In the genomic region with DNA sequence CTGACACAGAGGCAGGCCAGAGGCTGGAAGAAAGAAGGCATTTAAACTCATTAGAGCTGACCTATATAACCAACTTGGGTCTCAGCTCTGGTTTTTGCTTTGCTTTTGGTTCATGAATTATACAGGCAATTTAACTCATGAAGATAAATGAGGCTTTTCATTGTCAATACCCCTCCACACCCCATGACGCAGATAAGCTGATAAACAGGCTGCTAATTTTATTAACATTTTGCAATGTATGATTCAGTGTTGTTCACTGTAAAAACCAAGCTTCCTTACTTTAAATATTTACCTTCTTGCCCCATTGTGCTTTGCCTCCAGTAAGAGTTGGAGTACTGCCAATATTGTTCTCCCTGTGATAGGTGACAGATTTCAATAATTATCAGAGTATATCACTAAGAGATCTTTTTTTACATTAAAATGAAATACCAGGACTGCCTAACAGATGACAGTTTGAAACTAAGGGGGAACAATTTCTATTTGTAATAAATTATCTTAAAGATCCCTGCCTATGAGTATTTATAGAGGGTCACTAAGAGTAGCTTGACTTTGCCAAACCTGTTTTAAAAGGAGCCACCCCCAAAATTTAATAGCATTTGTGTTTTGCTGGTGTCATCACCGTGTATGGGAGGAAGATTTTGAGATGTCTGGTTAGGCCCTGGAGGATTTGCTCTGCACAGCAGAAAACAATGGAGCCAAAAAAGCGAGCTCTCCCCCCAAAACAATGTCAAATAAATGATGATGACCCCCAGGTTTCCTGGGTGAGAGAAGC, we compare ENCODE assay signal across 1 cellular context.
A peak's percentile ranks its signal among the peaks of the same experiment; 100 is the strongest.
TF ChIP-seq lines count a peak whose summit lies in the region.

No MANE protein-coding gene starts in this region.

TF ChIP-seq in A549, 52 proteins besides CTCF, POLR2A, EP300 and RAD21 (continued from another document):
- TF ChIP-seq GATA3 (IDR thresholded peaks at IDR 0.05; ENCODE audit: borderline replicate concordance) (peak; percentile 95), NFE2L2 (conservative IDR thresholded peaks at IDR 0.05; ENCODE audit: low read length) (no peak), TFCP2L1 (CRISPR knock-in tag; IDR thresholded peaks at IDR 0.05) (no peak), RCOR1 (IDR thresholded peaks at IDR 0.05; ENCODE audit: low read depth, low read length) (no peak), JUN (IDR thresholded peaks at IDR 0.05) (peak in 1 of 2 experiments; percentile 64; a peak in 4 of 5 replicates), HDAC2 (IDR thresholded peaks at IDR 0.05) (no peak), NR3C1 (IDR thresholded peaks at IDR 0.05) (no peak), HOXA7 (CRISPR knock-in tag; IDR thresholded peaks at IDR 0.05) (no peak), HEYL (CRISPR knock-in tag; IDR thresholded peaks at IDR 0.05) (no peak), KDM5A (IDR thresholded peaks at IDR 0.05) (no peak), MYC (IDR thresholded peaks at IDR 0.05; ENCODE audit: borderline replicate concordance, low read length) (no peak), MAZ (IDR thresholded peaks at IDR 0.05; ENCODE audit: borderline replicate concordance, low read depth, low read length) (no peak), CHD2 (IDR thresholded peaks at IDR 0.05; ENCODE audit: low read length, partially characterized antibody) (no peak), ZNF302 (CRISPR knock-in tag; IDR thresholded peaks at IDR 0.05) (no peak), RFX5 (IDR thresholded peaks at IDR 0.05) (no peak), EHMT2 (IDR thresholded peaks at IDR 0.05; ENCODE audit: low read depth) (no peak), CEBPB (IDR thresholded peaks at IDR 0.05) (peak; percentile 73 to 92), SREBF2 (IDR thresholded peaks at IDR 0.05) (no peak), POLR2AphosphoS2 (conservative IDR thresholded peaks at IDR 0.05; ENCODE audit: low read length) (no peak), FOSL2 (IDR thresholded peaks at IDR 0.05) (peak; percentile 69), FOSL2 (CRISPR knock-in tag; IDR thresholded peaks at IDR 0.05) (peak; percentile 91), FOXS1 (CRISPR knock-in tag; IDR thresholded peaks at IDR 0.05) (0 out of 2 replicates have a peak, but pooled peaks have one; percentile 62), ESRRA (IDR thresholded peaks at IDR 0.05; ENCODE audit: borderline replicate concordance, low read length) (no peak), RARB (CRISPR knock-in tag; IDR thresholded peaks at IDR 0.05) (no peak), JUNB (IDR thresholded peaks at IDR 0.05) (peak; percentile 85), HOXB5 (CRISPR knock-in tag; IDR thresholded peaks at IDR 0.05) (peak; percentile 83), PHF8 (IDR thresholded peaks at IDR 0.05; ENCODE audit: borderline replicate concordance, low read depth) (no peak), TP53 (CRISPR knock-in tag; IDR thresholded peaks at IDR 0.05) (no peak), CBX2 (IDR thresholded peaks at IDR 0.05; ENCODE audit: borderline replicate concordance, low read depth) (no peak), NPAS2 (CRISPR knock-in tag; IDR thresholded peaks at IDR 0.05; ENCODE audit: borderline replicate concordance) (no peak)
- TF ChIP-seq, protein P1, sequence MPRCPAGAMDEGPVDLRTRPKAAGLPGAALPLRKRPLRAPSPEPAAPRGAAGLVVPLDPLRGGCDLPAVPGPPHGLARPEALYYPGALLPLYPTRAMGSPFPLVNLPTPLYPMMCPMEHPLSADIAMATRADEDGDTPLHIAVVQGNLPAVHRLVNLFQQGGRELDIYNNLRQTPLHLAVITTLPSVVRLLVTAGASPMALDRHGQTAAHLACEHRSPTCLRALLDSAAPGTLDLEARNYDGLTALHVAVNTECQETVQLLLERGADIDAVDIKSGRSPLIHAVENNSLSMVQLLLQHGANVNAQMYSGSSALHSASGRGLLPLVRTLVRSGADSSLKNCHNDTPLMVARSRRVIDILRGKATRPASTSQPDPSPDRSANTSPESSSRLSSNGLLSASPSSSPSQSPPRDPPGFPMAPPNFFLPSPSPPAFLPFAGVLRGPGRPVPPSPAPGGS (IDR thresholded peaks at IDR 0.05): peak; percentile 84
- TF ChIP-seq, protein P2, sequence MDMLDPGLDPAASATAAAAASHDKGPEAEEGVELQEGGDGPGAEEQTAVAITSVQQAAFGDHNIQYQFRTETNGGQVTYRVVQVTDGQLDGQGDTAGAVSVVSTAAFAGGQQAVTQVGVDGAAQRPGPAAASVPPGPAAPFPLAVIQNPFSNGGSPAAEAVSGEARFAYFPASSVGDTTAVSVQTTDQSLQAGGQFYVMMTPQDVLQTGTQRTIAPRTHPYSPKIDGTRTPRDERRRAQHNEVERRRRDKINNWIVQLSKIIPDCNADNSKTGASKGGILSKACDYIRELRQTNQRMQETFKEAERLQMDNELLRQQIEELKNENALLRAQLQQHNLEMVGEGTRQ (IDR thresholded peaks at IDR 0.05): no peak
- TF ChIP-seq, protein P3, sequence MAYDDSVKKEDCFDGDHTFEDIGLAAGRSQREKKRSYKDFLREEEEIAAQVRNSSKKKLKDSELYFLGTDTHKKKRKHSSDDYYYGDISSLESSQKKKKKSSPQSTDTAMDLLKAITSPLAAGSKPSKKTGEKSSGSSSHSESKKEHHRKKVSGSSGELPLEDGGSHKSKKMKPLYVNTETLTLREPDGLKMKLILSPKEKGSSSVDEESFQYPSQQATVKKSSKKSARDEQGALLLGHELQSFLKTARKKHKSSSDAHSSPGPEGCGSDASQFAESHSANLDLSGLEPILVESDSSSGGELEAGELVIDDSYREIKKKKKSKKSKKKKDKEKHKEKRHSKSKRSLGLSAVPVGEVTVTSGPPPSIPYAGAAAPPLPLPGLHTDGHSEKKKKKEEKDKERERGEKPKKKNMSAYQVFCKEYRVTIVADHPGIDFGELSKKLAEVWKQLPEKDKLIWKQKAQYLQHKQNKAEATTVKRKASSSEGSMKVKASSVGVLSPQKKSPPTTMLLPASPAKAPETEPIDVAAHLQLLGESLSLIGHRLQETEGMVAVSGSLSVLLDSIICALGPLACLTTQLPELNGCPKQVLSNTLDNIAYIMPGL (CRISPR knock-in tag; IDR thresholded peaks at IDR 0.05; ENCODE audit: borderline replicate concordance): no peak
- TF ChIP-seq, protein P4, sequence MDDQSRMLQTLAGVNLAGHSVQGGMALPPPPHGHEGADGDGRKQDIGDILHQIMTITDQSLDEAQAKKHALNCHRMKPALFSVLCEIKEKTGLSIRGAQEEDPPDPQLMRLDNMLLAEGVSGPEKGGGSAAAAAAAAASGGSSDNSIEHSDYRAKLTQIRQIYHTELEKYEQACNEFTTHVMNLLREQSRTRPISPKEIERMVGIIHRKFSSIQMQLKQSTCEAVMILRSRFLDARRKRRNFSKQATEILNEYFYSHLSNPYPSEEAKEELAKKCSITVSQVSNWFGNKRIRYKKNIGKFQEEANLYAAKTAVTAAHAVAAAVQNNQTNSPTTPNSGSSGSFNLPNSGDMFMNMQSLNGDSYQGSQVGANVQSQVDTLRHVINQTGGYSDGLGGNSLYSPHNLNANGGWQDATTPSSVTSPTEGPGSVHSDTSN (IDR thresholded peaks at IDR 0.05): peak; percentile 62; the same call in 1 of the 2 replicates
